In the genomic region with DNA sequence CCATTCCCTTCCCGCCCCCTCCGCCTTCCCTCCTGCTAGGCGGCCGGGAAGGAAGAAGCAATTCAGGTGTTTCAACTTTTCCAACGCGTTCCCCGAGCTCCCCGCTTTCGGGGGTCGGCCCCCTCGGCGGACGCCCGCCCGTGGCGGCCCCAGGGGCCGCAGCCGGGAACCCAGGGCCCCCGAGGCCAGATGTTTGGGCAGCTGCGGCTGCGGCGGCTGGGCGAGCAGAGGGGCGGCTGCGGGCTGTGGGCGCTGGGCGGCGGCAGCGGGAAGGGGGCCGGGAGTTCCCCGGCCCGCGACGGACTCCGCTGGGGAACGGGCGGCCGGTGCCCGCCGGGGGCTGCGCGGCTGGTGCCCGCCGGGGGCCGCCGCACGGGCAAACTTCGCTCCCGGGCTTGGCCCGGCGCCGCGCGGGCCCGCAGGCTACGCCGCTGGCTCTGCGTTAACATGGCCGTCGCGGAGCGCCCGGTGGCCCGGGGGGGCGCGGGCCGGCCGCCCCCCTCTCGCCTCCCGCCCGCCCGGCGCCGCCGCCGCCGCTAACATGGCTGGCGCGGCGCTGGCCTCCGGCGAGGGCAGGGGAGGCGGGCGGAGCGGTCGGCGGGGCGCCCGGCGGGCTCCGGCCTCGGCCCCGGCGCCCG, we compare ENCODE assay signal across 8 cellular contexts.
DNase-seq lines count a peak whose midpoint lies in the region; ATAC-seq and TF ChIP-seq lines count a peak whose summit lies in the region.

No MANE protein-coding gene starts in this region.

- H3K27ac ChIP-seq in KMS-11: peak overlapping the region; percentile 75

- H3K27me3 ChIP-seq in KMS-11 (ENCODE audit: insufficient read depth, low read depth): no peaks in the 10 kb centered on the region

- peaks cover 10% of the 10 kb centered on the region for H3K79me2 ChIP-seq in KMS-11 (ENCODE audit: insufficient read depth, low read depth)

- no peak overlapping the region; the same call in 1 of the 2 replicates for H2AFZ ChIP-seq in KMS-11 (ENCODE audit: low read depth)

- peak overlapping the region; percentile 56 for H3K4me3 ChIP-seq in GM12865 (ENCODE audit: low read depth, low read length)
- no peak overlapping the region for H3K4me3 ChIP-seq in KMS-11 (IDR thresholded peaks at IDR 0.05; ENCODE audit: insufficient read depth, low read depth, low read length)
- H3K4me3 ChIP-seq in epithelial cell of esophagus (ENCODE audit: low read length): peak overlapping the region; percentile 39

- H3K36me3 ChIP-seq in KMS-11 (ENCODE audit: insufficient read depth): no peaks in the 10 kb centered on the region

- peak; percentile 25 for ATAC-seq in GM21529 (IDR thresholded peaks at IDR 0.05; ENCODE audit: unreplicated experiment)

- TF ChIP-seq CTCF in GM12865 (IDR thresholded peaks at IDR 0.05; ENCODE audit: insufficient read depth, low read depth, low read length, missing control alignments): no peak
- no peak for TF ChIP-seq CTCF in KMS-11 (conservative IDR thresholded peaks at IDR 0.05; ENCODE audit: low read depth, low read length)
- TF ChIP-seq CTCF in epithelial cell of esophagus (IDR thresholded peaks at IDR 0.05; ENCODE audit: insufficient read depth, low read depth, low read length, missing control alignments): no peak

- H3K4me2 ChIP-seq in KMS-11: no peak overlapping the region

- peak overlapping the region; percentile 69; the same call in 1 of the 2 replicates for H3K9ac ChIP-seq in KMS-11

- H4K20me1 ChIP-seq in KMS-11 (ENCODE audit: insufficient read depth): no peaks in the 10 kb centered on the region

- H3K4me1 ChIP-seq in KMS-11 (ENCODE audit: low read depth, poor library complexity, severe bottlenecking): peaks cover 10% of the 10 kb centered on the region

- DNase-seq in GM12865 (ENCODE audit: low read depth) (no peak), epithelial cell of esophagus (ENCODE audit: low read depth) (no peak), retina (peak; percentile 11), COR-L47 (lab: John Stamatoyannopoulos, UW) (no peak), NCI-H187 (lab: John Stamatoyannopoulos, UW) (no peak), ecto neural progenitor cell (ENCODE audit: low spot score) (no peak)
